In genomic region chr5:64418013-64418412, GRCh38 we compare ENCODE assay signal across 29 cellular contexts.
"Had no signal": no experiment of that assay in that cellular context is flagged by ENCODE, and none has a peak within 500 bp of the region (broad histone marks: within the 10 kb centered on the region; RNA-seq: fewer than 3 reads in every experiment).

No MANE protein-coding gene starts in this region.

- H3K27me3 ChIP-seq: ascending aorta had no signal

- DNase-seq: activated B cell treated with CpG ODN at 0.5 μM for 24 hours; activated CD4-positive, alpha-beta memory T cell treated with anti-CD3 and anti-CD28 coated beads for 36 hours; activated CD4-positive, alpha-beta T cell treated with anti-CD3 and anti-CD28 coated beads for 4 hours; activated CD4-positive, alpha-beta T cell treated with anti-CD3 and anti-CD28 coated beads, Interleukin-2, amount 10 ng/mL, durations not matched to agents 24 days and 14 days; activated CD4-positive, alpha-beta T cell treated with anti-CD3 and anti-CD28 coated beads, Interleukin-2, amount 50 U/mL, for 1 hour; activated CD4-positive, alpha-beta T cell treated with anti-CD3 and anti-CD28 coated beads, Interleukin-2, amount 50 U/mL, for 4 hours; activated CD4-positive, CD25-positive, alpha-beta regulatory T cell treated with anti-CD3 and anti-CD28 coated beads, Interleukin-2, amount 50 U/mL, for 72 hours; activated CD8-positive, alpha-beta memory T cell treated with anti-CD3 and anti-CD28 coated beads, Interleukin-2, amount 50 U/mL, for 4 hours; activated CD8-positive, alpha-beta T cell treated with anti-CD3 and anti-CD28 coated beads for 36 hours; activated gamma-delta T cell; activated naive CD4-positive, alpha-beta T cell treated with anti-CD3 and anti-CD28 coated beads, Interleukin-2, amount 10 ng/mL, durations not matched to agents 7 days and 5 days; activated naive CD4-positive, alpha-beta T cell treated with Interleukin-2 at 50 U/mL for 16 hours; activated naive CD8-positive, alpha-beta T cell treated with anti-CD3 and anti-CD28 coated beads, Interleukin-2, amount 10 ng/mL, durations not matched to agents 7 days and 5 days; activated naive CD8-positive, alpha-beta T cell treated with anti-CD3 and anti-CD28 coated beads, Interleukin-2, amount 50 U/mL, for 24 hours; activated T-cell treated with anti-CD3 and anti-CD28 coated beads for 4 hours; activated T-cell treated with anti-CD3 and anti-CD28 coated beads, Interleukin-2, amount 50 U/mL, for 1 hour; activated T-cell treated with anti-CD3 and anti-CD28 coated beads, Interleukin-2, amount 50 U/mL, for 4 hours; activated T-cell treated with anti-CD3 and anti-CD28 coated beads, Interleukin-2, amount 50 U/mL, for 72 hours; amygdala; anterior cingulate cortex; caudate nucleus; cerebellar nuclear complex; T-helper 1 cell; T-helper 2 cell; T-helper 9 cell had no signal

- ATAC-seq: activated CD8-positive, alpha-beta T cell treated with anti-CD3 and anti-CD28 coated beads for 36 hours; activated T-cell treated with anti-CD3 and anti-CD28 coated beads, Interleukin-2, amount 50 U/mL, for 4 hours; activated T-cell treated with anti-CD3 and anti-CD28 coated beads, Interleukin-2, amount 50 U/mL, for 72 hours; activated T-helper 17 cell treated with anti-CD3 and anti-CD28 coated beads, Interleukin-2, amount 50 U/mL, for 72 hours had no signal

- H3K9me3 ChIP-seq: ascending aorta had no signal

- H3K36me3 ChIP-seq: ascending aorta, cardiac muscle cell had no signal

- H3K4me3 ChIP-seq: ascending aorta, cardiac muscle cell had no signal

- H3K27ac ChIP-seq: ascending aorta, cardiac muscle cell, VCaP had no signal

- H3K4me1 ChIP-seq: ascending aorta had no signal
